Comparison of ENCODE assay signal across 1 cellular context in genomic region chr16:88811600-88811849, GRCh38.
TF ChIP-seq lines count a peak whose summit lies in the region.

No MANE protein-coding gene starts in this region.

TF ChIP-seq in HepG2, 621 proteins besides CTCF, POLR2A, EP300 and RAD21 (continues in another document):
- TF ChIP-seq IKZF1 (IDR thresholded peaks at IDR 0.05): no peak
- 0 out of 2 replicates have a peak, but pooled peaks have one; percentile 21 for TF ChIP-seq THYN1 (CRISPR knock-in tag; IDR thresholded peaks at IDR 0.05; ENCODE audit: borderline replicate concordance, low read depth)
- TF ChIP-seq ZNF17 (CRISPR knock-in tag; IDR thresholded peaks at IDR 0.05): peak; percentile 94
- no peak for TF ChIP-seq ZNF580 (CRISPR knock-in tag; IDR thresholded peaks at IDR 0.05; ENCODE audit: borderline replicate concordance, low read depth)
- no peak; the same call in 1 of the 2 replicates for TF ChIP-seq RNF2 (conservative IDR thresholded peaks at IDR 0.05; ENCODE audit: low read depth)
- peak; percentile 91; the same call in 1 of the 2 replicates for TF ChIP-seq ZNF441 (CRISPR knock-in tag; IDR thresholded peaks at IDR 0.05; ENCODE audit: borderline replicate concordance)
- TF ChIP-seq SRSF1 (optimal IDR thresholded peaks at IDR 0.05; ENCODE audit: low read depth, low read length): peak; percentile 24
- TF ChIP-seq MEIS1 (CRISPR knock-in tag; IDR thresholded peaks at IDR 0.05; ENCODE audit: borderline replicate concordance): peak; percentile 97; the same call in 1 of the 2 replicates
- 0 out of 2 replicates have a peak, but pooled peaks have one; percentile 45 for TF ChIP-seq MYPOP (CRISPR knock-in tag; IDR thresholded peaks at IDR 0.05)
- peak; percentile 60; the same call in 1 of the 2 replicates for TF ChIP-seq CAMTA2 (CRISPR knock-in tag; IDR thresholded peaks at IDR 0.05; ENCODE audit: borderline replicate concordance)
- peak; percentile 54; the same call in 1 of the 2 replicates for TF ChIP-seq ZNF616 (CRISPR knock-in tag; IDR thresholded peaks at IDR 0.05; ENCODE audit: low read depth)
- TF ChIP-seq ZNF333 (CRISPR knock-in tag; IDR thresholded peaks at IDR 0.05; ENCODE audit: borderline replicate concordance): peak; percentile 14; the same call in 1 of the 2 replicates
- 0 out of 2 replicates have a peak, but pooled peaks have one; percentile 9 for TF ChIP-seq ESRRA (CRISPR knock-in tag; IDR thresholded peaks at IDR 0.05; ENCODE audit: low read depth)
- peak; percentile 83; the same call in 1 of the 2 replicates for TF ChIP-seq NFKB2 (CRISPR knock-in tag; IDR thresholded peaks at IDR 0.05; ENCODE audit: borderline replicate concordance)
- peak; percentile 93; the same call in 1 of the 2 replicates for TF ChIP-seq ZMAT3 (CRISPR knock-in tag; conservative IDR thresholded peaks at IDR 0.05)
- TF ChIP-seq, protein P1, sequence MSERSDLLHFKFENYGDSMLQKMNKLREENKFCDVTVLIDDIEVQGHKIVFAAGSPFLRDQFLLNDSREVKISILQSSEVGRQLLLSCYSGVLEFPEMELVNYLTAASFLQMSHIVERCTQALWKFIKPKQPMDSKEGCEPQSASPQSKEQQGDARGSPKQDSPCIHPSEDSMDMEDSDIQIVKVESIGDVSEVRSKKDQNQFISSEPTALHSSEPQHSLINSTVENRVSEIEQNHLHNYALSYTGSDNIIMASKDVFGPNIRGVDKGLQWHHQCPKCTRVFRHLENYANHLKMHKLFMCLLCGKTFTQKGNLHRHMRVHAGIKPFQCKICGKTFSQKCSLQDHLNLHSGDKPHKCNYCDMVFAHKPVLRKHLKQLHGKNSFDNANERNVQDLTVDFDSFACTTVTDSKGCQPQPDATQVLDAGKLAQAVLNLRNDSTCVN (CRISPR knock-in tag; IDR thresholded peaks at IDR 0.05; ENCODE audit: borderline replicate concordance): no peak
- TF ChIP-seq ZNF816 (CRISPR knock-in tag; IDR thresholded peaks at IDR 0.05; ENCODE audit: borderline replicate concordance): peak; percentile 98; the same call in 1 of the 2 replicates
- TF ChIP-seq, protein P2, sequence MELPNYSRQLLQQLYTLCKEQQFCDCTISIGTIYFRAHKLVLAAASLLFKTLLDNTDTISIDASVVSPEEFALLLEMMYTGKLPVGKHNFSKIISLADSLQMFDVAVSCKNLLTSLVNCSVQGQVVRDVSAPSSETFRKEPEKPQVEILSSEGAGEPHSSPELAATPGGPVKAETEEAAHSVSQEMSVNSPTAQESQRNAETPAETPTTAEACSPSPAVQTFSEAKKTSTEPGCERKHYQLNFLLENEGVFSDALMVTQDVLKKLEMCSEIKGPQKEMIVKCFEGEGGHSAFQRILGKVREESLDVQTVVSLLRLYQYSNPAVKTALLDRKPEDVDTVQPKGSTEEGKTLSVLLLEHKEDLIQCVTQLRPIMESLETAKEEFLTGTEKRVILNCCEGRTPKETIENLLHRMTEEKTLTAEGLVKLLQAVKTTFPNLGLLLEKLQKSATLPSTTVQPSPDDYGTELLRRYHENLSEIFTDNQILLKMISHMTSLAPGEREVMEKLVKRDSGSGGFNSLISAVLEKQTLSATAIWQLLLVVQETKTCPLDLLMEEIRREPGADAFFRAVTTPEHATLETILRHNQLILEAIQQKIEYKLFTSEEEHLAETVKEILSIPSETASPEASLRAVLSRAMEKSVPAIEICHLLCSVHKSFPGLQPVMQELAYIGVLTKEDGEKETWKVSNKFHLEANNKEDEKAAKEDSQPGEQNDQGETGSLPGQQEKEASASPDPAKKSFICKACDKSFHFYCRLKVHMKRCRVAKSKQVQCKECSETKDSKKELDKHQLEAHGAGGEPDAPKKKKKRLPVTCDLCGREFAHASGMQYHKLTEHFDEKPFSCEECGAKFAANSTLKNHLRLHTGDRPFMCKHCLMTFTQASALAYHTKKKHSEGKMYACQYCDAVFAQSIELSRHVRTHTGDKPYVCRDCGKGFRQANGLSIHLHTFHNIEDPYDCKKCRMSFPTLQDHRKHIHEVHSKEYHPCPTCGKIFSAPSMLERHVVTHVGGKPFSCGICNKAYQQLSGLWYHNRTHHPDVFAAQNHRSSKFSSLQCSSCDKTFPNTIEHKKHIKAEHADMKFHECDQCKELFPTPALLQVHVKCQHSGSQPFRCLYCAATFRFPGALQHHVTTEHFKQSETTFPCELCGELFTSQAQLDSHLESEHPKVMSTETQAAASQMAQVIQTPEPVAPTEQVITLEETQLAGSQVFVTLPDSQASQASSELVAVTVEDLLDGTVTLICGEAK (IDR thresholded peaks at IDR 0.05): no peak
- TF ChIP-seq, protein P2 (CRISPR knock-in tag; IDR thresholded peaks at IDR 0.05): no peak
- TF ChIP-seq BRD4 (CRISPR knock-in tag; IDR thresholded peaks at IDR 0.05): peak; percentile 44; the same call in 1 of the 2 replicates
- TF ChIP-seq ZNF256 (CRISPR knock-in tag; conservative IDR thresholded peaks at IDR 0.05): no peak; the same call in 1 of the 2 replicates
- no peak; the same call in 1 of the 2 replicates for TF ChIP-seq RCOR2 (CRISPR knock-in tag; IDR thresholded peaks at IDR 0.05)
- TF ChIP-seq CSRNP1 (CRISPR knock-in tag; IDR thresholded peaks at IDR 0.05): peak; percentile 91
- TF ChIP-seq ZBTB3 (CRISPR knock-in tag; IDR thresholded peaks at IDR 0.05; ENCODE audit: borderline replicate concordance, low read depth): no peak
- 0 out of 2 replicates have a peak, but pooled peaks have one; percentile 49 for TF ChIP-seq ZNF12 (CRISPR knock-in tag; IDR thresholded peaks at IDR 0.05)
- 0 out of 2 replicates have a peak, but pooled peaks have one; percentile 10 for TF ChIP-seq FUBP1 (CRISPR knock-in tag; IDR thresholded peaks at IDR 0.05; ENCODE audit: borderline replicate concordance)
- peak; percentile 75 for TF ChIP-seq HNRNPK (IDR thresholded peaks at IDR 0.05; ENCODE audit: low read depth, low read length, poor library complexity, severe bottlenecking)
- TF ChIP-seq ZNF281 (CRISPR knock-in tag; IDR thresholded peaks at IDR 0.05; ENCODE audit: borderline replicate concordance): no peak
- peak; percentile 98; the same call in 1 of the 2 replicates for TF ChIP-seq ZNF230 (CRISPR knock-in tag; IDR thresholded peaks at IDR 0.05)
- TF ChIP-seq, protein P3, sequence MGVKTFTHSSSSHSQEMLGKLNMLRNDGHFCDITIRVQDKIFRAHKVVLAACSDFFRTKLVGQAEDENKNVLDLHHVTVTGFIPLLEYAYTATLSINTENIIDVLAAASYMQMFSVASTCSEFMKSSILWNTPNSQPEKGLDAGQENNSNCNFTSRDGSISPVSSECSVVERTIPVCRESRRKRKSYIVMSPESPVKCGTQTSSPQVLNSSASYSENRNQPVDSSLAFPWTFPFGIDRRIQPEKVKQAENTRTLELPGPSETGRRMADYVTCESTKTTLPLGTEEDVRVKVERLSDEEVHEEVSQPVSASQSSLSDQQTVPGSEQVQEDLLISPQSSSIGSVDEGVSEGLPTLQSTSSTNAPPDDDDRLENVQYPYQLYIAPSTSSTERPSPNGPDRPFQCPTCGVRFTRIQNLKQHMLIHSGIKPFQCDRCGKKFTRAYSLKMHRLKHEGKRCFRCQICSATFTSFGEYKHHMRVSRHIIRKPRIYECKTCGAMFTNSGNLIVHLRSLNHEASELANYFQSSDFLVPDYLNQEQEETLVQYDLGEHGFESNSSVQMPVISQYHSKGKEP (CRISPR knock-in tag; IDR thresholded peaks at IDR 0.05): 0 out of 2 replicates have a peak, but pooled peaks have one; percentile 1
- 0 out of 2 replicates have a peak, but pooled peaks have one; percentile 14 for TF ChIP-seq MTF2 (CRISPR knock-in tag; IDR thresholded peaks at IDR 0.05; ENCODE audit: borderline replicate concordance)
- TF ChIP-seq FOXK2 (IDR thresholded peaks at IDR 0.05): no peak
- peak; percentile 72 for TF ChIP-seq ZNF639 (CRISPR knock-in tag; conservative IDR thresholded peaks at IDR 0.05)
- no peak; the same call in 1 of the 2 replicates for TF ChIP-seq ZNF558 (CRISPR knock-in tag; IDR thresholded peaks at IDR 0.05; ENCODE audit: borderline replicate concordance)
- no peak for TF ChIP-seq PAWR (CRISPR knock-in tag; IDR thresholded peaks at IDR 0.05; ENCODE audit: borderline replicate concordance)
- TF ChIP-seq ZNF746 (CRISPR knock-in tag; IDR thresholded peaks at IDR 0.05): 0 out of 2 replicates have a peak, but pooled peaks have one; percentile 37
